1 cellular context compared by ENCODE assay signal in genomic region chr3:31210068-31210650, GRCh38.
TF ChIP-seq lines count a peak whose summit lies in the region.

No MANE protein-coding gene starts in this region.

TF ChIP-seq in GM23338, 12 proteins besides CTCF, POLR2A, EP300 and RAD21 (continued from another document):
- TF ChIP-seq ZNF462 (CRISPR knock-in tag; IDR thresholded peaks at IDR 0.05) = no peak
- no peak for TF ChIP-seq ZNF114 (CRISPR knock-in tag; IDR thresholded peaks at IDR 0.05)
- TF ChIP-seq POLR2AphosphoS5 (IDR thresholded peaks at IDR 0.05; ENCODE audit: low read depth) = no peak
